In the genomic region with DNA sequence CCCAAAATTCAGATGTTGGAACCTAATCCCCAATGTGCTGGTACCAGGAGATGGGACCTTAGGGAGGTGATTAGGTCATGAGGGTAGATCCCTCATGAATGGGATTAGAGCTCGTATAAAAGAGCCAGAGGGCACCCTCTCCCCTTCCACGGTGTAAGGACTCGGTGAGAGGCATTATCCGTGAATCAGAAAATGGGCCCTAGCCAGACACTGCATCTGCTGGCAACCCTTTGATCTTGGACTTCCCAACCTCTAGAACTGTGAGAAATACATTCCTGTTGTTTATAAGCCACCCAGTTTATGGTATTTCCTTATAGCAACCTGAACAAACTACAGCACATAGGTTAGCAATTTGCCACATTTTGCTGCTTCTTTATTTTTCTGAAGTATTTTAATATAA, we compare ENCODE assay signal across 4 cellular contexts. TPM values are rescaled to one million over a fixed set of nuclear protein-coding genes. Genes with fewer than 3 reads are reported as not detected.
"Had no signal": no experiment of that assay in that cellular context is flagged by ENCODE, and none has a peak within 500 bp of the region (broad histone marks: within the 10 kb centered on the region; RNA-seq: fewer than 3 reads in every experiment).

No MANE protein-coding gene starts in this region.

- H3K4me3 ChIP-seq: GM12878 had no signal

- ATAC-seq: GM12878 had no signal

- DNase-seq: GDM1, GF-D8 had no signal

RNA-seq across cellular contexts. Expression of gene JAM2, which starts 14.5 kb away (rescaled TPM):
- total RNA-seq: G401 had no signal
